ENCODE assay signal across 8 cellular contexts in genomic region chr1:170664828-170665617, GRCh38. TPM values are rescaled to one million over a fixed set of nuclear protein-coding genes. Genes with fewer than 3 reads are reported as not detected.
DNase-seq lines count a peak whose midpoint lies in the region; ATAC-seq and TF ChIP-seq lines count a peak whose summit lies in the region.
"Had no signal": no experiment of that assay in that cellular context is flagged by ENCODE, and none has a peak within 500 bp of the region (broad histone marks: within the 10 kb centered on the region; RNA-seq: fewer than 3 reads in every experiment).

No MANE protein-coding gene starts in this region.

- H3K9me3 Mint-ChIP-seq in GM23338: peaks cover 8% of the 10 kb centered on the region; the same call in 2 of the 3 replicates

- DNase-seq in GM23338 (ENCODE audit: low spot score): peak; percentile 66
- no peak for DNase-seq in SK-N-MC (ENCODE audit: low read depth, low spot score)
- DNase-seq in head of caudate nucleus: peak in 29 of 42 donors; percentile 9 to 73 (median 45)
- DNase-seq in posterior vena cava (ENCODE audit: low spot score): peak; percentile 85
- DNase-seq in G401 (ENCODE audit: low spot score): no peak
- DNase-seq in OCI-M2 (lab: John Stamatoyannopoulos, UW; ENCODE audit: unreplicated experiment): no peak

- peaks cover 70% of the 10 kb centered on the region for H3K4me1 ChIP-seq in GM23338 (ENCODE audit: insufficient read depth)

- H3K27ac Mint-ChIP-seq in GM23338: no peak overlapping the region

- peak overlapping the region; percentile 67 for H3K4me3 Mint-ChIP-seq in GM23338

- H3K27ac ChIP-seq in GM23338 (ENCODE audit: low read depth) (no peak overlapping the region), SK-N-MC (no peak overlapping the region)

- H3K4me2 ChIP-seq in GM23338: peak overlapping the region; percentile 85

- H3K9me2 ChIP-seq in GM23338 (ENCODE audit: insufficient read depth): no peaks in the 10 kb centered on the region

- H3K27me3 ChIP-seq in GM23338 (ENCODE audit: insufficient read depth): peaks cover 100% of the 10 kb centered on the region

- in situ Hi-C loops in G401 (cut with HindIII; ENCODE audit: low sequenced_read_pairs): no loop called here

- H3K4me1 Mint-ChIP-seq in GM23338: peaks cover 58% of the 10 kb centered on the region

- H3F3A ChIP-seq in GM23338 (replicated peaks; ENCODE audit: low read depth): peaks cover 18% of the 10 kb centered on the region

- H4K20me1 ChIP-seq in GM23338 (replicated peaks; ENCODE audit: insufficient read depth): peaks cover 29% of the 10 kb centered on the region

- H3K27me3 Mint-ChIP-seq in GM23338 (ENCODE audit: insufficient read depth, low read depth, poor library complexity): peaks cover 100% of the 10 kb centered on the region

- intact Hi-C loops in head of caudate nucleus (cut with DNase I) (no loop called here), posterior vena cava (cut with DNase I) (loop anchor here (5.0 kb wide), 4 partner anchors 102 to 982 kb away; partner anchors contain the start of gene GORAB (in 2 of the 2))

- H3K36me3 ChIP-seq in GM23338 (ENCODE audit: insufficient read depth): no peaks in the 10 kb centered on the region
- H3K36me3 ChIP-seq in SK-N-MC (ENCODE audit: insufficient read depth, low read length): no peaks in the 10 kb centered on the region

- H3K4me3 ChIP-seq in GM23338 (peak overlapping the region; percentile 79), SK-N-MC (peak overlapping the region; percentile 95)

- peak; percentile 17 for ATAC-seq in GM23338
- no peak for ATAC-seq in HG03159 (IDR thresholded peaks at IDR 0.05; ENCODE audit: unreplicated experiment)

- H3K79me2 ChIP-seq in GM23338 (replicated peaks; ENCODE audit: insufficient read depth): no peaks in the 10 kb centered on the region

- peak in 1 of 2 experiments; percentile 12; a peak in 1 of 4 replicates for TF ChIP-seq CTCF in GM23338 (conservative IDR thresholded peaks at IDR 0.05; ENCODE audit: low read depth in 2 of 2)

- H3K36me3 Mint-ChIP-seq in GM23338 (ENCODE audit: low read depth): no peaks in the 10 kb centered on the region; the same call in 2 of the 3 replicates

- H3K9me3 ChIP-seq in SK-N-MC (ENCODE audit: low read depth, low read length): no peaks in the 10 kb centered on the region

- H2AFZ ChIP-seq in GM23338: peak overlapping the region; percentile 95

- peak overlapping the region; percentile 85 for H3K9ac ChIP-seq in SK-N-MC (ENCODE audit: insufficient read length)

TF ChIP-seq in GM23338, 12 proteins besides CTCF, POLR2A, EP300 and RAD21:
- TF ChIP-seq POLR2AphosphoS5 (IDR thresholded peaks at IDR 0.05; ENCODE audit: low read depth) (no peak), EZH2phosphoT487 (IDR thresholded peaks at IDR 0.05; ENCODE audit: unreplicated experiment) (no peak), EZH2 (IDR thresholded peaks at IDR 0.05; ENCODE audit: low read depth, unreplicated experiment) (peak; percentile 88)

RNA-seq across cellular contexts. Expression of gene PRRX1, which starts 1.1 kb away (rescaled TPM):
- total RNA-seq in GM23338 (2014; rRNA removed; shearing (Covaris generic)): not detected in 2 replicates
- 0.58 TPM in 1 of 2 replicates, not detected in the other for polyA plus RNA-seq in GM23338 (2016; fragmentation: Nextera tagmentation; extraction: Ambion mirVana)
- 100 to 1,000 TPM; 240 to 244 TPM for total RNA-seq in posterior vena cava
- total RNA-seq in G401 (2014; rRNA removed; shearing (Covaris generic)): 1.8 and 2.6 TPM in 2 replicates
- total RNA-seq: renal cortical epithelial cell had no signal

Comparison
In these comparisons a context has a peak if more than half of its experiments do, and no peak if none do; other contexts are left out.
1. DNase-seq: peak in GM23338 (single experiment), head of caudate nucleus (29 of 42) and posterior vena cava (single experiment); none in SK-N-MC (single experiment), G401 (single experiment) and OCI-M2 (single experiment).
2. RNA of gene PRRX1, which starts 1.1 kb away (total RNA-seq): 240 to 244 TPM in posterior vena cava; 1.8 to 2.6 TPM in G401 and not detected in GM23338; every median in the first group is over 10 times any median in the second.